ENCODE assay signal across 8 cellular contexts in the genomic region with DNA sequence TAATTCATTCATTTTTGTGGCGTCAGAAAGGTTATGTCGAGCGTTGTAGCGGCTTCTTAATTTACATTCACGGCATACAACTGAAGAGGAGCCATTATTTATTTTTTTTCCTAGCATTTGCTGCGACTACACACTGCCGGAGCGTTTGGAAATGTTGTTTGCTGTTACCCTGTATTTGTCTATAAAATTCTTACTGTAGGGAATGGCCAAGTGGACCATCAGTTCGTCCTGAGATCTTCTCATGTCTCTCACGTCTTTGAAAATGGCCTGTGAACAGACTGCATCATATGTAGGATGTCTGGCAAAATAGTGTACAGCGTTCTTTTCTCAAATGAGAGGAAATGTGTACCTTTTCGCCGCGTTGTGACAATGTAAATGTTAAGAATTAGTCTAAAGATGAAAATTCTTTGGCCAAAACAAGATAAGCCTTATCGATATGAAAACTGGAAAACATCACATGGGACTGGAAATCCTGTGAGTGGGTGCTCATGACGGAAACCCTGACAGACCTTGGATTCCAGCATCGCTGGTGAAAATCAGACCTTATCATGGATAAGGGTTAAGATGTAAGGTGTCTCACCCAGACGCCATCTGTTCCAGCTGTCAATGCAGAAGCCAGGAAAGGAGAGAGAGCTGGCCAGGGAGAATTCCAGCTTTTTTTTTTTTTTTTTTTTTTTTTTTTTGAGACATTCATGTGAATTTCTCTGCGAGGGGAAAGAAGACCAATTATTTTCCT. TPM values are rescaled to one million over a fixed set of nuclear protein-coding genes. Genes with fewer than 3 reads are reported as not detected.
A peak's percentile ranks its signal among the peaks of the same experiment; 100 is the strongest.
DNase-seq lines count a peak whose midpoint lies in the region; ATAC-seq and FAIRE-seq lines count a peak whose summit lies in the region.

No MANE protein-coding gene starts in this region.

- H3K9me3 ChIP-seq in iPS-18c (ENCODE audit: control insufficient read depth, insufficient read depth, low read length) = no peaks in the 10 kb centered on the region
- H3K9me3 ChIP-seq in subcutaneous abdominal adipose tissue (ENCODE audit: control insufficient read depth in 5 of 5, low read length in 5 of 5) = no peaks in the 10 kb centered on the region

- H3K4me1 ChIP-seq in subcutaneous abdominal adipose tissue (ENCODE audit: control insufficient read depth in 5 of 5, insufficient read depth in 5 of 5, low read length in 5 of 5) = peaks cover 0 to 31% (median 20%) of the 10 kb centered on the region in 5 donors

- H3K9me3 Mint-ChIP-seq in activated T-cell treated with anti-CD3 and anti-CD28 coated beads, Interleukin-2, amount 50 U/mL, for 24 hours = no peaks in the 10 kb centered on the region
- H3K9me3 Mint-ChIP-seq in activated CD4-positive, alpha-beta memory T cell treated with anti-CD3 and anti-CD28 coated beads, Interleukin-2, amount 10 ng/mL, durations not matched to agents 7 days and 5 days = no peaks in the 10 kb centered on the region

- peak overlapping the region; percentile 89 for H3K4me3 Mint-ChIP-seq in activated T-cell treated with anti-CD3 and anti-CD28 coated beads, Interleukin-2, amount 50 U/mL, for 24 hours
- peak overlapping the region; percentile 88 for H3K4me3 Mint-ChIP-seq in activated CD4-positive, alpha-beta memory T cell treated with anti-CD3 and anti-CD28 coated beads, Interleukin-2, amount 10 ng/mL, durations not matched to agents 7 days and 5 days

- no peaks in the 10 kb centered on the region for H3K36me3 ChIP-seq in subcutaneous abdominal adipose tissue (ENCODE audit: control insufficient read depth in 5 of 5, insufficient read depth in 5 of 5, low read length in 5 of 5)

- H3K27me3 Mint-ChIP-seq in activated T-cell treated with anti-CD3 and anti-CD28 coated beads, Interleukin-2, amount 50 U/mL, for 24 hours = no peaks in the 10 kb centered on the region
- no peaks in the 10 kb centered on the region for H3K27me3 Mint-ChIP-seq in activated CD4-positive, alpha-beta memory T cell treated with anti-CD3 and anti-CD28 coated beads, Interleukin-2, amount 10 ng/mL, durations not matched to agents 7 days and 5 days

- H3K27ac ChIP-seq in subcutaneous abdominal adipose tissue (ENCODE audit: low read depth, low read length) = peak overlapping the region; percentile 81

- peak overlapping the region; percentile 94 for H3K27ac Mint-ChIP-seq in activated T-cell treated with anti-CD3 and anti-CD28 coated beads, Interleukin-2, amount 50 U/mL, for 24 hours
- H3K27ac Mint-ChIP-seq in activated CD4-positive, alpha-beta memory T cell treated with anti-CD3 and anti-CD28 coated beads, Interleukin-2, amount 10 ng/mL, durations not matched to agents 7 days and 5 days = peak overlapping the region; percentile 82

- no peak for ATAC-seq in HG03432 (IDR thresholded peaks at IDR 0.05; ENCODE audit: unreplicated experiment)

- no peak for FAIRE-seq in urothelium cell line (lab: Jason Lieb, UNC)

- CTCF ChIA-PET in activated CD4-positive, alpha-beta memory T cell treated with anti-CD3 and anti-CD28 coated beads, Interleukin-2, amount 10 ng/mL, durations not matched to agents 7 days and 5 days (lab: Charles Lee) = no interaction called here

- peak overlapping the region; percentile 76 to 92 (median 85) for H3K9ac ChIP-seq in subcutaneous abdominal adipose tissue (ENCODE audit: low read length in 5 of 5)

- H3K4me1 Mint-ChIP-seq in activated T-cell treated with anti-CD3 and anti-CD28 coated beads, Interleukin-2, amount 50 U/mL, for 24 hours (ENCODE audit: low read depth) = peaks cover 70% of the 10 kb centered on the region
- H3K4me1 Mint-ChIP-seq in activated CD4-positive, alpha-beta memory T cell treated with anti-CD3 and anti-CD28 coated beads, Interleukin-2, amount 10 ng/mL, durations not matched to agents 7 days and 5 days = peaks cover 50% of the 10 kb centered on the region

- H3K36me3 Mint-ChIP-seq in activated T-cell treated with anti-CD3 and anti-CD28 coated beads, Interleukin-2, amount 50 U/mL, for 24 hours (ENCODE audit: low read depth) = peaks cover 53% of the 10 kb centered on the region
- H3K36me3 Mint-ChIP-seq in activated CD4-positive, alpha-beta memory T cell treated with anti-CD3 and anti-CD28 coated beads, Interleukin-2, amount 10 ng/mL, durations not matched to agents 7 days and 5 days (ENCODE audit: low read depth) = peaks cover 28% of the 10 kb centered on the region

- DNase-seq in activated T-cell treated with anti-CD3 and anti-CD28 coated beads, Interleukin-2, amount 50 U/mL, for 24 hours = no peak
- DNase-seq in activated T-cell treated with anti-CD3 and anti-CD28 coated beads, Interleukin-2, amount 50 U/mL, for 48 hours = no peak
- DNase-seq in activated CD4-positive, alpha-beta memory T cell treated with anti-CD3 and anti-CD28 coated beads, Interleukin-2, amount 10 ng/mL, durations not matched to agents 7 days and 5 days = no peak
- no peak for DNase-seq in NK-92 treated with Interleukin-12 subunit alpha and Interleukin-12 subunit beta, amount 100 ng/mL, for 24 hours (lab: John Stamatoyannopoulos, UW)
- no peak for DNase-seq in urothelium cell line (ENCODE audit: low spot score)

- H3K4me3 ChIP-seq in iPS-18c (ENCODE audit: insufficient read depth, low read depth, low read length) (peak overlapping the region; percentile 71), subcutaneous abdominal adipose tissue (ENCODE audit: low read depth in 1 of 5, low read length in 5 of 5) (peak overlapping the region; percentile 59 to 84 (median 73))

- POLR2A ChIA-PET in activated CD4-positive, alpha-beta memory T cell treated with anti-CD3 and anti-CD28 coated beads, Interleukin-2, amount 10 ng/mL, durations not matched to agents 7 days and 5 days (lab: Charles Lee) = interaction anchor here (1.0 kb wide), 5 partner anchors 14 to 51 kb away, joined by 3 to 7 read pairs (median 4); no protein-coding TSS in a partner anchor

- no peaks in the 10 kb centered on the region for H3K27me3 ChIP-seq in subcutaneous abdominal adipose tissue (ENCODE audit: control insufficient read depth in 5 of 5, insufficient read depth in 4 of 5, low read length in 5 of 5)

RNA-seq across cellular contexts. Expression of a gene that starts 1.5 kb away (rescaled TPM):
- total RNA-seq in activated CD4-positive, alpha-beta memory T cell treated with anti-CD3 and anti-CD28 coated beads, Interleukin-2, amount 10 ng/mL, durations not matched to agents 7 days and 5 days = 10 to 100 TPM; 37.4 to 38.9 TPM
